In the genomic region with DNA sequence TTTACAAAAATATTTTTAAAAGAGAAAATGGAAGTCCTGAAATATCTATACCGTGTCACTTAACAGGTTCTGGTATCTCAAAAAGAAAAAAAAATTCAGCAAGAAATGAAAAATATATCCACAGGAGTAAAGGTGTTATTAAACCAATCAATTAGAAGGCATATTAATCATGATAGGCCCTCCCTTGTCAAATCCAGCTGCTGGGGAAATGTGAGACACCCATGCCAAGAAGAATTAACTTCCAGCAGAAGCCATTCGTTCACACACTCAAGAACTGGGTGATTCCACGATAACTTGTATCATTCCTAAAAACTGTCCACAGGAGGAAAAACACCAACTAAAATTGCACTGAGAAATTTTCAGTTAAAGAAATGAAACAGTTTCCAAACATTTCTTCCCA, we compare ENCODE assay signal across 20 cellular contexts.
"Had no signal": no experiment of that assay in that cellular context is flagged by ENCODE, and none has a peak within 500 bp of the region (broad histone marks: within the 10 kb centered on the region; RNA-seq: fewer than 3 reads in every experiment).

No MANE protein-coding gene starts in this region.

- H3K4me3 ChIP-seq: adrenal gland, lung, testis had no signal

- DNase-seq: activated CD4-positive, alpha-beta T cell treated with anti-CD3 and anti-CD28 coated beads, Interleukin-2, amount 50 U/mL, for 1 hour; activated CD4-positive, CD25-positive, alpha-beta regulatory T cell treated with anti-CD3 and anti-CD28 coated beads, Interleukin-2, amount 50 U/mL, for 72 hours; activated CD8-positive, alpha-beta memory T cell treated with anti-CD3 and anti-CD28 coated beads, Interleukin-2, amount 50 U/mL, for 4 hours; activated effector memory CD4-positive, alpha-beta T cell treated with Interleukin-2 at 50 U/mL for 16 hours; activated T-cell treated with anti-CD3 and anti-CD28 coated beads, Interleukin-2, amount 50 U/mL, for 4 hours; foreskin melanocyte; glutamatergic neuron; islet precursor cell; left colon; nucleus accumbens; stimulated activated CD4-positive, alpha-beta T cell treated with anti-CD3 and anti-CD28 coated beads, Interleukin-2, amount 100 ng/mL, for 24 hours; stimulated activated naive CD8-positive, alpha-beta T cell treated with anti-CD3 and anti-CD28 coated beads, Interleukin-15, Interleukin-2, amounts not matched to agents 100 U/mL and 50 U/mL, for 24 hours; testis had no signal

- H3K4me3 Mint-ChIP-seq: activated T-cell treated with anti-CD3 and anti-CD28 coated beads, Interleukin-2, amount 50 U/mL, for 4 hours; mesothelial cell of epicardium; natural killer cell treated with Interleukin-12 subunit alpha and Interleukin-12 subunit beta and Interleukin-15 and Interleukin-18, amount 100 ng/mL, for 72 hours; T-helper 1 cell treated with Interleukin-12 subunit alpha and Interleukin-12 subunit beta and Interleukin-4 antibody, amounts not matched to agents 30 μg/mL and 1 μg/mL, for 36 hours; type B pancreatic cell had no signal

- H3K27me3 ChIP-seq: adrenal gland, testis had no signal

- H3K36me3 Mint-ChIP-seq: natural killer cell treated with Interleukin-12 subunit alpha and Interleukin-12 subunit beta and Interleukin-15 and Interleukin-18, amount 100 ng/mL, for 72 hours had no signal

- H3K27me3 Mint-ChIP-seq: natural killer cell treated with Interleukin-12 subunit alpha and Interleukin-12 subunit beta and Interleukin-15 and Interleukin-18, amount 100 ng/mL, for 72 hours; type B pancreatic cell had no signal

- H3K27ac Mint-ChIP-seq: activated naive CD4-positive, alpha-beta T cell treated with anti-CD3 and anti-CD28 coated beads, Interleukin-2, amount 50 U/mL, for 72 hours; natural killer cell treated with Interleukin-12 subunit alpha and Interleukin-12 subunit beta and Interleukin-15 and Interleukin-18, amount 100 ng/mL, for 72 hours; T-helper 1 cell treated with Interleukin-12 subunit alpha and Interleukin-12 subunit beta and Interleukin-4 antibody, amounts not matched to agents 30 μg/mL and 1 μg/mL, for 36 hours; type B pancreatic cell had no signal

- H3K9me3 Mint-ChIP-seq: activated naive CD4-positive, alpha-beta T cell treated with anti-CD3 and anti-CD28 coated beads, Interleukin-2, amount 50 U/mL, for 72 hours; activated T-cell treated with anti-CD3 and anti-CD28 coated beads, Interleukin-2, amount 50 U/mL, for 4 hours; mesothelial cell of epicardium; natural killer cell treated with Interleukin-12 subunit alpha and Interleukin-12 subunit beta and Interleukin-15 and Interleukin-18, amount 100 ng/mL, for 72 hours; T-helper 1 cell treated with Interleukin-12 subunit alpha and Interleukin-12 subunit beta and Interleukin-4 antibody, amounts not matched to agents 30 μg/mL and 1 μg/mL, for 36 hours; type B pancreatic cell had no signal

- ATAC-seq: left colon had no signal
